In the genomic region with DNA sequence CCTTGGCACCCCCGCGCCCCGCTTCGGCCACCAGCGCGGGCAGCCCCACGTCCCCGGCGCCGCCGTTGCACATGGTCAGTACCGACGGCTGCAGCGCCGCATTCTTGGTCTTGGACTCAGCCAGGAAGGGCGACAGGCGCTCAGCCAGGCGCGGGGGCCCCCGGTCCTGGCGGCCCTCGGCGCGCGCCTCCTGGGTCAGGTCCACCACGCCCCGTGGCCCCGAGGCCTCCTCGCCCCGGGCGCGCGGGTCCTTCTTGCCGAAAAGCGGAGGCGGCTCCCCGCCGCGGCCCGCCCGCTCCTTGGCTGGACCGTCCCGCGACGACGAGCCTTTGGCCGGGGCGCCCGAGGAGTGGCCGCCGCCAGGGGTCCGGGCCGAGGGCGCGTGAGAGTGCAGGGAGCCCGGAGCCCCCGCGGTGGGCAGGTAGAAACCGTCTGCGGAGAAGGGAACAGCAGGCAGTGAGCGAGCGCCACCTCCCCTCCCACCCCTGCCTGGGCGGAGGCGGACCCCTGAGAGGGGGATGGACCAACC, we compare ENCODE assay signal across 24 cellular contexts.
"Had no signal": no experiment of that assay in that cellular context is flagged by ENCODE, and none has a peak within 500 bp of the region (broad histone marks: within the 10 kb centered on the region; RNA-seq: fewer than 3 reads in every experiment).

No MANE protein-coding gene starts in this region.

- H3K27me3 Mint-ChIP-seq: activated CD4-positive, alpha-beta T cell treated with anti-CD3 and anti-CD28 coated beads, Interleukin-2, amount 10 ng/mL, durations not matched to agents 7 days and 5 days; activated CD8-positive, alpha-beta T cell treated with anti-CD3 and anti-CD28 coated beads for 36 hours; activated naive CD4-positive, alpha-beta T cell treated with anti-CD3 and anti-CD28 coated beads, Interleukin-2, amount 50 U/mL, for 24 hours; brain; naive thymus-derived CD4-positive, alpha-beta T cell; progenitor cell of endocrine pancreas had no signal

- H3K4me1 Mint-ChIP-seq: neural crest cell had no signal

- H3K4me3 ChIP-seq: spleen, tibial artery had no signal

- ATAC-seq: activated CD8-positive, alpha-beta T cell treated with anti-CD3 and anti-CD28 coated beads for 36 hours; left cardiac atrium had no signal

- DNase-seq: activated CD4-positive, alpha-beta T cell treated with anti-CD3 and anti-CD28 coated beads, Interleukin-2, amount 10 ng/mL, durations not matched to agents 7 days and 5 days; activated CD4-positive, CD25-positive, alpha-beta regulatory T cell treated with anti-CD3 and anti-CD28 coated beads, Interleukin-2, amount 50 U/mL, for 72 hours; activated CD8-positive, alpha-beta T cell treated with anti-CD3 and anti-CD28 coated beads for 36 hours; activated gamma-delta T cell treated with Interleukin-2 at 50 U/mL for 16 hours; activated T-cell treated with anti-CD3 and anti-CD28 coated beads, Interleukin-2, amount 50 U/mL, for 1 hour; aorta; erythroblast; foreskin melanocyte; glutamatergic neuron; hypothalamus; islet precursor cell; left cardiac atrium; naive thymus-derived CD4-positive, alpha-beta T cell; spleen; stimulated activated CD4-positive, alpha-beta T cell treated with anti-CD3 and anti-CD28 coated beads, Interleukin-4, amount 100 ng/mL, for 1 hour; stimulated activated naive CD4-positive, alpha-beta T cell treated with Interleukin-2 at 50 U/mL for 16 hours; substantia nigra; T-helper 2 cell; tibial artery had no signal

- H3K4me3 Mint-ChIP-seq: activated CD4-positive, alpha-beta T cell treated with anti-CD3 and anti-CD28 coated beads, Interleukin-2, amount 10 ng/mL, durations not matched to agents 7 days and 5 days; activated CD8-positive, alpha-beta T cell treated with anti-CD3 and anti-CD28 coated beads for 36 hours; activated naive CD4-positive, alpha-beta T cell treated with anti-CD3 and anti-CD28 coated beads, Interleukin-2, amount 50 U/mL, for 24 hours; brain; naive thymus-derived CD4-positive, alpha-beta T cell; neural crest cell had no signal

- H3K9me3 Mint-ChIP-seq: activated CD4-positive, alpha-beta T cell treated with anti-CD3 and anti-CD28 coated beads, Interleukin-2, amount 10 ng/mL, durations not matched to agents 7 days and 5 days; activated CD8-positive, alpha-beta T cell treated with anti-CD3 and anti-CD28 coated beads for 36 hours; activated naive CD4-positive, alpha-beta T cell treated with anti-CD3 and anti-CD28 coated beads, Interleukin-2, amount 50 U/mL, for 24 hours; naive thymus-derived CD4-positive, alpha-beta T cell; neural crest cell had no signal

- H3K9me3 ChIP-seq: spleen, tibial artery had no signal

- H3K27ac ChIP-seq: spleen, tibial artery, VCaP had no signal

- H3K27ac Mint-ChIP-seq: activated CD4-positive, alpha-beta T cell treated with anti-CD3 and anti-CD28 coated beads, Interleukin-2, amount 10 ng/mL, durations not matched to agents 7 days and 5 days; activated CD8-positive, alpha-beta T cell treated with anti-CD3 and anti-CD28 coated beads for 36 hours; activated naive CD4-positive, alpha-beta T cell treated with anti-CD3 and anti-CD28 coated beads, Interleukin-2, amount 50 U/mL, for 24 hours; naive thymus-derived CD4-positive, alpha-beta T cell; progenitor cell of endocrine pancreas had no signal

- H3K27me3 ChIP-seq: spleen, tibial artery had no signal
